ENCODE assay signal across 25 cellular contexts in the genomic region with DNA sequence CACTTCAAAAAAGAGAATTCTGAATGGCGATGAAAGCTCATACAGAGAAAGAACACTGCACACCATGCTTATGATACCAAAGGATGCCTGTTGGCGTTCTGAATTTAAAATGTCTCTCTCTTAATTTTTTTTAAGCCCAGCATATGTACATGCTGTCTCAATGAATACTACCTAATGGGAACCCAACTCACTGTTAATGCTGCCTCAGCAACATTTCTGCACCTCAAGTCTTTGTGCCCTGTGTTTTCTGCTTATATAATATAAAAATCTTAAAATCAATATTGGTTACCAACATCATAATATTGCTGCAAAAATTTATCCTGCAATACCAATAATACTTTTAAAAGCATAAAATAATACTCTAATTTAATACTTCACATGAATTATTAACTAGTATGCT.
"Had no signal": no experiment of that assay in that cellular context is flagged by ENCODE, and none has a peak within 500 bp of the region (broad histone marks: within the 10 kb centered on the region; RNA-seq: fewer than 3 reads in every experiment).

No MANE protein-coding gene starts in this region.

- DNase-seq: dermis blood vessel endothelial cell; dorsolateral prefrontal cortex; effector CD4-positive, alpha-beta T cell; effector memory CD4-positive, alpha-beta T cell; esophagus squamous epithelium; foreskin fibroblast; foreskin melanocyte; gastrocnemius medialis; glutamatergic neuron; head of caudate nucleus; heart right ventricle; hippocampal formation; kidney glomerular epithelial cell; left colon; left lung; left ventricle myocardium superior; lower lobe of right lung; mesenchymal stem cell; mucosa of descending colon; naive B cell had no signal

- FAIRE-seq: colon, endothelial cell of umbilical vein, keratinocyte had no signal

- H3K27me3 ChIP-seq: dorsolateral prefrontal cortex, esophagus squamous epithelium, gastrocnemius medialis, heart right ventricle, left lung had no signal

- H3K9me3 ChIP-seq: esophagus squamous epithelium, gastrocnemius medialis, heart right ventricle, left lung, lower lobe of right lung, mucosa of descending colon had no signal

- ATAC-seq: esophagus mucosa, gastrocnemius medialis, heart right ventricle, left colon, left lung, left ventricle myocardium superior, lower lobe of right lung, mucosa of descending colon had no signal

- H3K36me3 ChIP-seq: left lung had no signal

- H3K27ac ChIP-seq: coronary artery, dorsolateral prefrontal cortex, esophagus squamous epithelium, gastrocnemius medialis, heart right ventricle, left lung, lower lobe of right lung had no signal

- H3K4me3 ChIP-seq: coronary artery, dorsolateral prefrontal cortex, esophagus squamous epithelium, gastrocnemius medialis, heart right ventricle, left lung, lower lobe of right lung, mucosa of descending colon had no signal

- H3K4me1 ChIP-seq: gastrocnemius medialis, heart right ventricle had no signal
